In the genomic region with DNA sequence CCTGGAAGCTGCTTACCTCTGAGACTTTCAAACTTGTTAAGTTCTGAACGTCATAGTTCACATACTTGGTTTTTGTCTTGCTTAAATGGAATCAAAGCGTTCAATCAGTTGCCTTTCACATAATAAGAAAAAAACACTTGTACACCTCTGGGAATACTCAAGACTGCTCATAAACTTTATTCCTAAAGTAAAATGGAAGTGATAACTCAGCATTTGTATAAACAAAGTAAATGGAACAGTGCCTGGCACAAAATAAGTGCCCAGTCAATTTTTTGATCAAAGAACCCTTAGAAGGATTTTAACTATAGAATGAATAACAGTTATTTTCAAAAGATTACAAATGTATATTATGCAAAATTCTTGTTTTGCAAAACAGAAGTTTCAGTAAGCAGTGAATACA, we compare ENCODE assay signal across 9 cellular contexts. TPM values are rescaled to one million over a fixed set of nuclear protein-coding genes. Genes with fewer than 3 reads are reported as not detected.
DNase-seq lines count a peak whose midpoint lies in the region; ATAC-seq, FAIRE-seq and TF ChIP-seq lines count a peak whose summit lies in the region.
"Had no signal": no experiment of that assay in that cellular context is flagged by ENCODE, and none has a peak within 500 bp of the region (broad histone marks: within the 10 kb centered on the region; RNA-seq: fewer than 3 reads in every experiment).

No MANE protein-coding gene starts in this region.

- H2AFZ ChIP-seq in SK-N-SH (ENCODE audit: low read depth) (no peak overlapping the region), keratinocyte (ENCODE audit: control insufficient read depth, low read length) (no peak overlapping the region)

- H3K36me3 ChIP-seq in SK-N-SH (replicated peaks in 1 of 2; ENCODE audit: control insufficient read depth in 1 of 2, insufficient read depth in 2 of 2, low read length in 1 of 2) (peaks cover 24 to 28% of the 10 kb centered on the region in 2 experiments), keratinocyte (ENCODE audit: control insufficient read depth in 2 of 2, extremely low read depth in 1 of 2, insufficient read depth in 2 of 2, low read length in 2 of 2) (peaks cover 3 to 9% of the 10 kb centered on the region in 2 experiments), subcutaneous abdominal adipose tissue (ENCODE audit: control insufficient read depth in 5 of 5, insufficient read depth in 5 of 5, low read length in 5 of 5) (peaks cover 9 to 20% (median 13%) of the 10 kb centered on the region in 5 donors)

- TF ChIP-seq RAD21 in SK-N-SH (IDR thresholded peaks at IDR 0.05; ENCODE audit: low read length) = no peak

- CTCF ChIA-PET in SK-N-SH (lab: Yijun Ruan, JAX) = no interaction called here

- no peak for DNase-seq in SK-N-SH
- no peak for DNase-seq in activated naive CD8-positive, alpha-beta T cell treated with anti-CD3 and anti-CD28 coated beads, Interleukin-2, amount 50 U/mL, for 24 hours
- no peak for DNase-seq in keratinocyte (ENCODE audit: low read depth, low spot score)
- no peak for DNase-seq in NCI-H510A (lab: John Stamatoyannopoulos, UW)

- H3K9me2 ChIP-seq in SK-N-SH = no peaks in the 10 kb centered on the region

- peaks cover 2% of the 10 kb centered on the region for H3K27me3 Mint-ChIP-seq in activated naive CD8-positive, alpha-beta T cell treated with anti-CD3 and anti-CD28 coated beads, Interleukin-2, amount 50 U/mL, for 24 hours

- peak overlapping the region; percentile 98 for H3K27ac Mint-ChIP-seq in activated naive CD8-positive, alpha-beta T cell treated with anti-CD3 and anti-CD28 coated beads, Interleukin-2, amount 50 U/mL, for 24 hours

- H3F3A ChIP-seq in SK-N-SH (replicated peaks; ENCODE audit: insufficient read depth) = peaks cover 9% of the 10 kb centered on the region

- H3K79me2 ChIP-seq in SK-N-SH (ENCODE audit: insufficient read depth) (peaks cover 60% of the 10 kb centered on the region), keratinocyte (ENCODE audit: control insufficient read depth, insufficient read depth, low read length) (peaks cover 58% of the 10 kb centered on the region)

- H3K4me2 ChIP-seq in SK-N-SH = peak overlapping the region; percentile 81
- peak overlapping the region; percentile 84 for H3K4me2 ChIP-seq in keratinocyte (ENCODE audit: control insufficient read depth, extremely low read depth, insufficient read depth, low read depth, low read length)

- no peaks in the 10 kb centered on the region for H3K9me1 ChIP-seq in keratinocyte (ENCODE audit: control insufficient read depth, extremely low read depth, insufficient read depth, low read length)

- H3K4me3 ChIP-seq in SK-N-SH (ENCODE audit: low read depth in 2 of 2, low read length in 1 of 2) = peak overlapping the region; percentile 94 to 100
- H3K4me3 ChIP-seq in keratinocyte (ENCODE audit: control insufficient read depth in 2 of 3, extremely low read depth in 1 of 3, insufficient read depth in 2 of 3, low read depth in 1 of 3, low read length in 3 of 3) = peak overlapping the region; percentile 72 to 90 (median 88)
- peak overlapping the region; percentile 74 to 99 (median 90) for H3K4me3 ChIP-seq in subcutaneous abdominal adipose tissue (ENCODE audit: low read depth in 1 of 5, low read length in 5 of 5)

- H3K9me3 ChIP-seq in SK-N-SH (no peaks in the 10 kb centered on the region), keratinocyte (ENCODE audit: control insufficient read depth, low read depth, low read length) (no peaks in the 10 kb centered on the region), subcutaneous abdominal adipose tissue (ENCODE audit: control insufficient read depth in 5 of 5, low read length in 5 of 5) (no peaks in the 10 kb centered on the region)

- no peak for ATAC-seq in SK-N-SH treated with all-trans-retinoic acid at 6 μM for 48 hours
- no peak for ATAC-seq in activated naive CD8-positive, alpha-beta T cell treated with anti-CD3 and anti-CD28 coated beads, Interleukin-2, amount 50 U/mL, for 24 hours
- ATAC-seq in HG03159 (IDR thresholded peaks at IDR 0.05; ENCODE audit: unreplicated experiment) = no peak
- ATAC-seq in HG02588 (IDR thresholded peaks at IDR 0.05; ENCODE audit: unreplicated experiment) = no peak

- no peak for TF ChIP-seq EP300 in SK-N-SH (IDR thresholded peaks at IDR 0.05; ENCODE audit: borderline replicate concordance in 1 of 2, low read depth in 1 of 2, low read length in 1 of 2)

- peaks cover 59% of the 10 kb centered on the region for H3K4me1 Mint-ChIP-seq in activated naive CD8-positive, alpha-beta T cell treated with anti-CD3 and anti-CD28 coated beads, Interleukin-2, amount 50 U/mL, for 24 hours

- peaks cover 22% of the 10 kb centered on the region for H3K36me3 Mint-ChIP-seq in activated naive CD8-positive, alpha-beta T cell treated with anti-CD3 and anti-CD28 coated beads, Interleukin-2, amount 50 U/mL, for 24 hours (ENCODE audit: low read depth)

- H3K27me3 ChIP-seq in SK-N-SH (ENCODE audit: insufficient read depth) = no peaks in the 10 kb centered on the region
- H3K27me3 ChIP-seq in keratinocyte (ENCODE audit: control insufficient read depth, extremely low read depth, insufficient read depth, low read length) = no peaks in the 10 kb centered on the region
- H3K27me3 ChIP-seq in subcutaneous abdominal adipose tissue (ENCODE audit: control insufficient read depth in 5 of 5, insufficient read depth in 4 of 5, low read length in 5 of 5) = no peaks in the 10 kb centered on the region

- H3K9me3 Mint-ChIP-seq in activated naive CD8-positive, alpha-beta T cell treated with anti-CD3 and anti-CD28 coated beads, Interleukin-2, amount 50 U/mL, for 24 hours = no peaks in the 10 kb centered on the region

- POLR2A ChIA-PET in SK-N-SH (lab: Yijun Ruan, JAX) = no interaction called here

- H3K9ac ChIP-seq in SK-N-SH (peak overlapping the region; percentile 94), keratinocyte (ENCODE audit: control insufficient read depth, extremely low read depth, insufficient read depth, low read length) (peak overlapping the region; percentile 95), subcutaneous abdominal adipose tissue (ENCODE audit: low read length in 5 of 5) (peak overlapping the region; percentile 88 to 100 (median 99))

- no peak for FAIRE-seq in keratinocyte (lab: Jason Lieb, UNC)
- FAIRE-seq: A204.1 had no signal

- H3K4me1 ChIP-seq in SK-N-SH (ENCODE audit: control insufficient read depth in 1 of 2, insufficient read depth in 2 of 2, low read depth in 1 of 2, low read length in 1 of 2) (peaks cover 10 to 20% of the 10 kb centered on the region in 2 experiments; a peak in 3 of 4 replicates), keratinocyte (ENCODE audit: control insufficient read depth, extremely low read depth, insufficient read depth, low read length) (peaks cover 23% of the 10 kb centered on the region), subcutaneous abdominal adipose tissue (ENCODE audit: control insufficient read depth in 5 of 5, insufficient read depth in 5 of 5, low read length in 5 of 5) (peaks cover 0 to 55% (median 35%) of the 10 kb centered on the region in 5 donors)

- WGBS in SK-N-SH (ENCODE audit: low lambda C conversion rate) = 0% methylated on average over 2 of the region's 2 CpGs

- H3K27ac ChIP-seq in SK-N-SH (ENCODE audit: low read depth in 2 of 2, low read length in 1 of 2) (peak overlapping the region; percentile 79 to 95; a peak in 3 of 4 replicates), keratinocyte (ENCODE audit: control insufficient read depth, insufficient read depth, low read length) (peak overlapping the region; percentile 96), subcutaneous abdominal adipose tissue (ENCODE audit: low read depth, low read length) (peak overlapping the region; percentile 97)

- H4K20me1 ChIP-seq in SK-N-SH (ENCODE audit: insufficient read depth) = peaks cover 49% of the 10 kb centered on the region
- no peaks in the 10 kb centered on the region for H4K20me1 ChIP-seq in keratinocyte (ENCODE audit: control insufficient read depth, extremely low read depth, insufficient read depth, low read length)

- TF ChIP-seq CTCF in SK-N-SH (IDR thresholded peaks at IDR 0.05) (no peak), keratinocyte (optimal IDR thresholded peaks at IDR 0.05 in 1 of 3, IDR thresholded peaks at IDR 0.05 in 1 of 3, conservative IDR thresholded peaks at IDR 0.05 in 1 of 3; ENCODE audit: extremely low read depth in 1 of 3, insufficient read depth in 2 of 3, low read length in 3 of 3) (no peak)

- dilution Hi-C loops in keratinocyte (cut with MboI; ENCODE audit: extremely low pct_ligation_motif_present, low sequenced_read_pairs) = no loop called here

- peak overlapping the region; percentile 97 for H3K4me3 Mint-ChIP-seq in activated naive CD8-positive, alpha-beta T cell treated with anti-CD3 and anti-CD28 coated beads, Interleukin-2, amount 50 U/mL, for 24 hours

TF ChIP-seq in SK-N-SH, 30 proteins besides CTCF, POLR2A, EP300 and RAD21 (continues in another document):
- TF ChIP-seq NFIC (IDR thresholded peaks at IDR 0.05; ENCODE audit: borderline replicate concordance) (no peak), POLR2AphosphoS5 (IDR thresholded peaks at IDR 0.05; ENCODE audit: low read depth, low read length) (no peak)

RNA-seq across cellular contexts. Expression of a gene that starts 1.3 kb away (rescaled TPM):
- 26.9 and 31.0 TPM in 2 replicates for polyA plus RNA-seq in SK-N-SH (2012; rRNA removed)
- 33.6 and 42.5 TPM in 2 replicates for polyA plus RNA-seq in SK-N-SH (2012; cell fraction: cytosol; rRNA removed)
- polyA plus RNA-seq in SK-N-SH (2012; cell fraction: nucleus; rRNA removed) = 14.8 and 16.8 TPM in 2 replicates
- 34.8 to 60.5 TPM (median 41.2 TPM) in 3 replicates for polyA plus RNA-seq in keratinocyte
- 71.8 TPM for polyA plus RNA-seq in keratinocyte (2011; ENCODE audit: low read depth)
- polyA plus RNA-seq in keratinocyte (2011; cell fraction: cytosol; rRNA removed) = 46.5 and 82.6 TPM in 2 replicates
- polyA plus RNA-seq in keratinocyte (2011; cell fraction: nucleus; rRNA removed) = 38.0 and 48.0 TPM in 2 replicates
- polyA plus RNA-seq in keratinocyte (2012; ENCODE audit: low replicate concordance) = 36.6 and 64.3 TPM in 2 replicates
- 4.9 to 33.9 TPM (median 16.6 TPM) in 3 replicates for polyA minus RNA-seq in keratinocyte
- 37.6 TPM for polyA minus RNA-seq in keratinocyte (2011; cell fraction: cytosol; rRNA and poly(A)+ RNA removed)
- polyA minus RNA-seq in keratinocyte (2011; cell fraction: nucleus; rRNA and poly(A)+ RNA removed) = 21.4 and 29.3 TPM in 2 replicates

RNA-seq across cellular contexts. Expression of a gene that starts 14.2 kb away (rescaled TPM):
- polyA plus RNA-seq in SK-N-SH (2012; rRNA removed) (0.50 and 0.58 TPM in 2 replicates), keratinocyte (0.08 to 0.58 TPM (median 0.26 TPM) in 3 replicates)
- 0.59 and 0.94 TPM in 2 replicates for polyA plus RNA-seq in SK-N-SH (2012; cell fraction: cytosol; rRNA removed)
- polyA plus RNA-seq in SK-N-SH (2012; cell fraction: nucleus; rRNA removed) = 0.87 and 1.4 TPM in 2 replicates
- polyA plus RNA-seq in keratinocyte (2011; ENCODE audit: low read depth) = 1.7 TPM
- polyA plus RNA-seq in keratinocyte (2011; cell fraction: cytosol; rRNA removed) = 0.10 and 0.29 TPM in 2 replicates
- polyA plus RNA-seq in keratinocyte (2011; cell fraction: nucleus; rRNA removed) = 0.27 TPM in 1 of 2 replicates, not detected in the other
- polyA plus RNA-seq in keratinocyte (2012; ENCODE audit: low replicate concordance) = 0.24 and 0.69 TPM in 2 replicates
- 1.7 to 1.8 TPM in 2 of 3 replicates, not detected in the other for polyA minus RNA-seq in keratinocyte
- not detected for polyA minus RNA-seq in keratinocyte (2011; cell fraction: cytosol; rRNA and poly(A)+ RNA removed)
- polyA minus RNA-seq in keratinocyte (2011; cell fraction: nucleus; rRNA and poly(A)+ RNA removed) = not detected in 2 replicates
